10 cellular contexts compared by ENCODE assay signal in genomic region chr2:212595036-212595654, GRCh38. TPM values are rescaled to one million over a fixed set of nuclear protein-coding genes. Genes with fewer than 3 reads are reported as not detected.
DNase-seq lines count a peak whose midpoint lies in the region; ATAC-seq and TF ChIP-seq lines count a peak whose summit lies in the region.
"Had no signal": no experiment of that assay in that cellular context is flagged by ENCODE, and none has a peak within 500 bp of the region (broad histone marks: within the 10 kb centered on the region; RNA-seq: fewer than 3 reads in every experiment).

No MANE protein-coding gene starts in this region.

- H3K27ac ChIP-seq in SK-N-SH (ENCODE audit: low read depth in 2 of 2, low read length in 1 of 2): no peak overlapping the region

- peak; percentile 59 for ATAC-seq in HG03196 (IDR thresholded peaks at IDR 0.05; ENCODE audit: unreplicated experiment)
- no peak for ATAC-seq in activated T-helper 17 cell treated with anti-CD3 and anti-CD28 coated beads, Interleukin-2, amount 50 U/mL, for 72 hours (replicated peaks)

- no peaks in the 10 kb centered on the region for H4K20me1 ChIP-seq in SK-N-SH (ENCODE audit: insufficient read depth)

- 0 out of 2 replicates have a peak overlapping the region, but pooled peaks have one; percentile 3 for H2AFZ ChIP-seq in SK-N-SH (ENCODE audit: low read depth)

- H3K9me2 ChIP-seq in SK-N-SH: no peaks in the 10 kb centered on the region

- H3K4me1 ChIP-seq in SK-N-SH (ENCODE audit: control insufficient read depth in 1 of 2, insufficient read depth in 2 of 2, low read depth in 1 of 2, low read length in 1 of 2): no peaks in the 10 kb centered on the region; a peak in 1 of 4 replicates

- no peaks in the 10 kb centered on the region for H3K36me3 ChIP-seq in SK-N-SH (replicated peaks in 1 of 2; ENCODE audit: control insufficient read depth in 1 of 2, insufficient read depth in 2 of 2, low read length in 1 of 2)

- H3K9me3 Mint-ChIP-seq in activated T-helper 17 cell treated with anti-CD3 and anti-CD28 coated beads, Interleukin-2, amount 50 U/mL, for 72 hours: no peaks in the 10 kb centered on the region
- H3K9me3 Mint-ChIP-seq: activated B cell treated with CpG ODN at 0.5 μM for 24 hours, nephron had no signal

- POLR2A ChIA-PET in SK-N-SH (lab: Yijun Ruan, JAX): no interaction called here

- H3K27me3 ChIP-seq in SK-N-SH (ENCODE audit: insufficient read depth): no peaks in the 10 kb centered on the region

- no peaks in the 10 kb centered on the region for H3F3A ChIP-seq in SK-N-SH (replicated peaks; ENCODE audit: insufficient read depth)

- 24% methylated on average over 3 of the region's 3 CpGs for WGBS in SK-N-SH (ENCODE audit: low lambda C conversion rate)

- peaks cover 4% of the 10 kb centered on the region for H3K27me3 Mint-ChIP-seq in activated T-helper 17 cell treated with anti-CD3 and anti-CD28 coated beads, Interleukin-2, amount 50 U/mL, for 72 hours
- H3K27me3 Mint-ChIP-seq: activated B cell treated with CpG ODN at 0.5 μM for 24 hours had no signal

- CTCF ChIA-PET in SK-N-SH (lab: Yijun Ruan, JAX): no interaction called here

- H3K4me3 Mint-ChIP-seq in activated T-helper 17 cell treated with anti-CD3 and anti-CD28 coated beads, Interleukin-2, amount 50 U/mL, for 72 hours: no peak overlapping the region
- H3K4me3 Mint-ChIP-seq: activated B cell treated with CpG ODN at 0.5 μM for 24 hours, nephron had no signal

- H3K79me2 ChIP-seq in SK-N-SH (ENCODE audit: insufficient read depth): no peaks in the 10 kb centered on the region

- H3K27ac Mint-ChIP-seq in activated T-helper 17 cell treated with anti-CD3 and anti-CD28 coated beads, Interleukin-2, amount 50 U/mL, for 72 hours: no peak overlapping the region
- H3K27ac Mint-ChIP-seq: activated B cell treated with CpG ODN at 0.5 μM for 24 hours, nephron had no signal

- no peak overlapping the region for H3K9ac ChIP-seq in SK-N-SH

- no peak overlapping the region for H3K4me3 ChIP-seq in SK-N-SH (ENCODE audit: low read depth in 2 of 2, low read length in 1 of 2)

- peak; percentile 56 for TF ChIP-seq CTCF in SK-N-SH (IDR thresholded peaks at IDR 0.05)

- H3K9me3 ChIP-seq in SK-N-SH: no peaks in the 10 kb centered on the region

- DNase-seq in NCI-H1092 treated with DMSO at 0.1 percent for 48 hours (lab: John Stamatoyannopoulos, UW) (peak; percentile 6), NCI-H1092 (lab: John Stamatoyannopoulos, UW) (no peak), SK-N-SH (no peak), non-pigmented ciliary epithelial cell (ENCODE audit: low read depth) (peak; percentile 18), amniotic stem cell (lab: John Stamatoyannopoulos, UW) (no peak), NOMO-1 (lab: John Stamatoyannopoulos, UW; ENCODE audit: unreplicated experiment in 2 of 2) (no peak)
- DNase-seq: activated B cell treated with CpG ODN at 0.5 μM for 24 hours had no signal

- no peaks in the 10 kb centered on the region for H3K4me1 Mint-ChIP-seq in activated T-helper 17 cell treated with anti-CD3 and anti-CD28 coated beads, Interleukin-2, amount 50 U/mL, for 72 hours
- H3K4me1 Mint-ChIP-seq: activated B cell treated with CpG ODN at 0.5 μM for 24 hours, nephron had no signal

- no peak for TF ChIP-seq EP300 in SK-N-SH (IDR thresholded peaks at IDR 0.05; ENCODE audit: borderline replicate concordance in 1 of 2, low read depth in 1 of 2, low read length in 1 of 2)

- no peak overlapping the region for H3K4me2 ChIP-seq in SK-N-SH

- TF ChIP-seq RAD21 in SK-N-SH (IDR thresholded peaks at IDR 0.05; ENCODE audit: low read length): peak; percentile 49

- no peaks in the 10 kb centered on the region for H3K36me3 Mint-ChIP-seq in activated T-helper 17 cell treated with anti-CD3 and anti-CD28 coated beads, Interleukin-2, amount 50 U/mL, for 72 hours (ENCODE audit: low read depth)

TF ChIP-seq in SK-N-SH, 30 proteins besides CTCF, POLR2A, EP300 and RAD21:
- peak; percentile 41; the same call in 1 of the 2 replicates for TF ChIP-seq GATA2 (CRISPR knock-in tag; IDR thresholded peaks at IDR 0.05)
- TF ChIP-seq, protein P1, sequence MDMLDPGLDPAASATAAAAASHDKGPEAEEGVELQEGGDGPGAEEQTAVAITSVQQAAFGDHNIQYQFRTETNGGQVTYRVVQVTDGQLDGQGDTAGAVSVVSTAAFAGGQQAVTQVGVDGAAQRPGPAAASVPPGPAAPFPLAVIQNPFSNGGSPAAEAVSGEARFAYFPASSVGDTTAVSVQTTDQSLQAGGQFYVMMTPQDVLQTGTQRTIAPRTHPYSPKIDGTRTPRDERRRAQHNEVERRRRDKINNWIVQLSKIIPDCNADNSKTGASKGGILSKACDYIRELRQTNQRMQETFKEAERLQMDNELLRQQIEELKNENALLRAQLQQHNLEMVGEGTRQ (IDR thresholded peaks at IDR 0.05; ENCODE audit: borderline replicate concordance, low read depth, low read length): no peak
- TF ChIP-seq MXI1 (IDR thresholded peaks at IDR 0.05; ENCODE audit: low read depth, low read length): no peak
- TF ChIP-seq RXRA (IDR thresholded peaks at IDR 0.05; ENCODE audit: borderline replicate concordance, low read depth): no peak
- TF ChIP-seq GABPA (IDR thresholded peaks at IDR 0.05; ENCODE audit: low read depth): no peak

RNA-seq across cellular contexts. Expression of gene ERBB4, which starts 56.5 kb away (rescaled TPM):
- polyA plus RNA-seq in SK-N-SH (2012; rRNA removed): 0.05 TPM in 2 replicates
- polyA plus RNA-seq in SK-N-SH (2012; cell fraction: cytosol; rRNA removed): 0.05 and 0.08 TPM in 2 replicates
- polyA plus RNA-seq in SK-N-SH (2012; cell fraction: nucleus; rRNA removed): 0.11 TPM in 1 of 2 replicates, not detected in the other
- total RNA-seq in activated T-helper 17 cell treated with anti-CD3 and anti-CD28 coated beads, Interleukin-2, amount 50 U/mL, for 72 hours: not detected
- total RNA-seq: activated B cell treated with CpG ODN at 0.5 μM for 24 hours had no signal

Comparison
In these comparisons a context has a peak if more than half of its experiments do, and no peak if none do; other contexts are left out.
1. DNase-seq: peak in NCI-H1092 treated with DMSO at 0.1 percent for 48 hours (single experiment) and non-pigmented ciliary epithelial cell (single experiment); none in NCI-H1092 (single experiment), SK-N-SH (single experiment), amniotic stem cell (single experiment) and NOMO-1 (0 of 2).